15 cellular contexts compared by ENCODE assay signal in genomic region chr12:31819427-31819826, GRCh38.
"Had no signal": no experiment of that assay in that cellular context is flagged by ENCODE, and none has a peak within 500 bp of the region (broad histone marks: within the 10 kb centered on the region; RNA-seq: fewer than 3 reads in every experiment).

No MANE protein-coding gene starts in this region.

- H3K27me3 ChIP-seq: breast epithelium had no signal

- H3K4me3 ChIP-seq: breast epithelium had no signal

- H3K4me1 Mint-ChIP-seq: nephron had no signal

- H3K36me3 ChIP-seq: breast epithelium had no signal

- H3K27ac Mint-ChIP-seq: activated naive CD8-positive, alpha-beta T cell treated with anti-CD3 and anti-CD28 coated beads for 36 hours; nephron; progenitor cell of endocrine pancreas had no signal

- H3K9me3 ChIP-seq: breast epithelium had no signal

- H3K27me3 Mint-ChIP-seq: activated naive CD8-positive, alpha-beta T cell treated with anti-CD3 and anti-CD28 coated beads for 36 hours; progenitor cell of endocrine pancreas had no signal

- DNase-seq: activated CD4-positive, alpha-beta T cell treated with anti-CD3 and anti-CD28 coated beads, Interleukin-2, amount 50 U/mL, for 48 hours; activated CD4-positive, CD25-positive, alpha-beta regulatory T cell treated with anti-CD3 and anti-CD28 coated beads, Interleukin-2, amount 50 U/mL, for 72 hours; activated gamma-delta T cell; activated naive CD8-positive, alpha-beta T cell treated with anti-CD3 and anti-CD28 coated beads for 36 hours; activated T-cell treated with anti-CD3 and anti-CD28 coated beads, Interleukin-2, amount 50 U/mL, for 48 hours; effector CD4-positive, alpha-beta T cell; hypothalamus; left cardiac atrium; mammary epithelial cell; occipital lobe; stimulated activated naive CD4-positive, alpha-beta T cell treated with Interleukin-2 at 50 U/mL for 16 hours had no signal

- H3K4me3 Mint-ChIP-seq: activated naive CD8-positive, alpha-beta T cell treated with anti-CD3 and anti-CD28 coated beads for 36 hours; nephron had no signal

- H3K4me1 ChIP-seq: breast epithelium had no signal

- H3K27ac ChIP-seq: breast epithelium had no signal

- ATAC-seq: left cardiac atrium, sciatic nerve had no signal
